Comparison of ENCODE assay signal across 8 cellular contexts in the genomic region with DNA sequence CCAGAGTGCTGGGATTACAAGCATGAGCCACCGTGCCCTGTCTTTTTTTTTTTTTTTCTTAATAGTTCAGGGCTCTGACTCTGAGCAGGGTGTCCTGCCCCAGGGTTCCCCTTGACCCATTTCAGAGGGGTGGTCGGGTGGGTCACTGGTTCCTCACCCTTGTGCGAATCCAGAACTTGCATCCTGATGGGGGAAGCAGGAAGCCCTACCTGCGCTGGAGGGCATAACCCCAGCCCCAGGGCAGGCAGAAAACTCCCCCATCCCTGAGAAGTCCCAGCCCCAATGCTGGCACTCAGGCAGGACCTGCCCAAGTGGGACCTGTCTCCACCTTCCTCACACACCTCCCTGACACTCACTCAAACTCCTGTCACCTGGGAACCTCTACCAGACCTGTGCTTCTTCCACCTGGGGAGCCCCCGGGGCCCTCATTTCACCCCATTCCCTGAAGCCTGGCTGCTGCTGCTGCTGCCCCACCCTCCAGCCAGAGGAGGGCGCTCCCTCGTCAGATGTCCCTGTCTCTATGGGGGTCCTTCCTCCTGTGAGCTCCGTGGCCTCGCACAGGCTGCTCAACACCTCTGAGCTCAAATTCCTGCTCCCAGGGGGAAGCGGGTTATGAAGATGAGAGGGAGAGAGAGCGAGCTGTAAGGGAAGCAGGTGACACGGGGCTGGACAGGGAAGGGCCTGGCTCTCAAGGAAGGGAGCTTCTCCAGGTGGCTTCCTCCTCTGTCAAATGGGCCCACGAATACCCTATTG. TPM values are rescaled to one million over a fixed set of nuclear protein-coding genes. Genes with fewer than 3 reads are reported as not detected.
DNase-seq lines count a peak whose midpoint lies in the region; ATAC-seq, FAIRE-seq and TF ChIP-seq lines count a peak whose summit lies in the region.

No MANE protein-coding gene starts in this region.

- no peak overlapping the region for H3K4me2 ChIP-seq in MM.1S (ENCODE audit: low read depth, low read length)

- H3K9me3 ChIP-seq in MM.1S (replicated peaks; ENCODE audit: insufficient read depth, low read length) (no peaks in the 10 kb centered on the region), sigmoid colon (no peaks in the 10 kb centered on the region)

- no peaks in the 10 kb centered on the region for H4K20me1 ChIP-seq in MM.1S (ENCODE audit: insufficient read depth, low read length)

- H3K36me3 ChIP-seq in MM.1S (replicated peaks; ENCODE audit: insufficient read depth, low read length) (no peaks in the 10 kb centered on the region), sigmoid colon (no peaks in the 10 kb centered on the region)

- DNase-seq in COLO668 (lab: John Stamatoyannopoulos, UW; ENCODE audit: unreplicated experiment) (peak; percentile 76), MM.1S (no peak), iPS DF 19.7 (ENCODE audit: low read depth, low spot score) (peak; percentile 57), sigmoid colon (peak; percentile 63), urothelium cell line (ENCODE audit: low spot score) (no peak), NCI-H1105 treated with DMSO at 0.1 percent for 48 hours (lab: John Stamatoyannopoulos, UW) (no peak)
- DNase-seq in activated naive CD4-positive, alpha-beta T cell treated with anti-CD3 and anti-CD28 coated beads, Interleukin-2, amount 50 U/mL, for 72 hours (ENCODE audit: low spot score in 2 of 2) = peak in 1 of 2 donors; percentile 48

- no peaks in the 10 kb centered on the region for H3K79me2 ChIP-seq in MM.1S (ENCODE audit: low read length)

- intact Hi-C loops in sigmoid colon (cut with DNase I) = loop anchor here (5.0 to 10.0 kb wide), 2 partner anchors 96 to 117 kb away; partner anchors contain the start of genes ERV3-1 and ZNF138

- H2AFZ ChIP-seq in MM.1S (ENCODE audit: low read length) = no peak overlapping the region

- H3K9ac ChIP-seq in MM.1S (ENCODE audit: low read length) = no peak overlapping the region

- no peak overlapping the region for H3K27ac Mint-ChIP-seq in activated naive CD4-positive, alpha-beta T cell treated with anti-CD3 and anti-CD28 coated beads, Interleukin-2, amount 50 U/mL, for 72 hours

- H3K27ac ChIP-seq in MM.1S (ENCODE audit: low read length) (no peak overlapping the region), sigmoid colon (no peak overlapping the region)

- peaks cover 12 to 25% of the 10 kb centered on the region in 2 donors for H3K36me3 Mint-ChIP-seq in activated naive CD4-positive, alpha-beta T cell treated with anti-CD3 and anti-CD28 coated beads, Interleukin-2, amount 50 U/mL, for 72 hours

- TF ChIP-seq EP300 in sigmoid colon (IDR thresholded peaks at IDR 0.05) = no peak

- peak; percentile 33 to 56 for ATAC-seq in activated naive CD4-positive, alpha-beta T cell treated with anti-CD3 and anti-CD28 coated beads, Interleukin-2, amount 50 U/mL, for 72 hours
- ATAC-seq in HG03520 (IDR thresholded peaks at IDR 0.05; ENCODE audit: unreplicated experiment) = no peak

- TF ChIP-seq CTCF in MM.1S (IDR thresholded peaks at IDR 0.05; ENCODE audit: low read length) = peak; percentile 10
- peak in 2 of 4 experiments; percentile 13 to 28 for TF ChIP-seq CTCF in sigmoid colon (IDR thresholded peaks at IDR 0.05)

- H3K9me3 Mint-ChIP-seq in activated naive CD4-positive, alpha-beta T cell treated with anti-CD3 and anti-CD28 coated beads, Interleukin-2, amount 50 U/mL, for 72 hours = peaks cover 0 to 4% of the 10 kb centered on the region in 2 donors

- no peak for TF ChIP-seq POLR2A in sigmoid colon (IDR thresholded peaks at IDR 0.05)

- H3K27me3 ChIP-seq in MM.1S (replicated peaks; ENCODE audit: insufficient read depth, low read length) (no peaks in the 10 kb centered on the region; the same call in 1 of the 2 replicates), sigmoid colon (no peaks in the 10 kb centered on the region)

- 13 to 18% methylated on average over 13 of the region's 13 CpGs for WGBS in sigmoid colon, 2 donors

- no peak for FAIRE-seq in urothelium cell line (lab: Jason Lieb, UNC)

- peaks cover 13% of the 10 kb centered on the region; the same call in 1 of the 2 replicates for H3F3A ChIP-seq in MM.1S (ENCODE audit: insufficient read depth, low read length)

- H3K9me2 ChIP-seq in MM.1S (replicated peaks; ENCODE audit: insufficient read depth, low read length) = no peaks in the 10 kb centered on the region

- peaks cover 22% of the 10 kb centered on the region for H3K4me1 ChIP-seq in MM.1S (ENCODE audit: low read length)
- H3K4me1 ChIP-seq in sigmoid colon = peaks cover 0 to 57% (median 42%) of the 10 kb centered on the region in 4 donors

- H3K4me3 ChIP-seq in MM.1S (ENCODE audit: low read length) = no peak overlapping the region
- peak overlapping the region in 3 of 4 donors; percentile 47 to 53 (median 51) for H3K4me3 ChIP-seq in sigmoid colon

RNA-seq across cellular contexts. Expression of gene ZNF273, which starts 15.1 kb away (rescaled TPM):
- total RNA-seq in activated naive CD4-positive, alpha-beta T cell treated with anti-CD3 and anti-CD28 coated beads, Interleukin-2, amount 50 U/mL, for 72 hours = 10 to 100 TPM; 12.4 to 13.4 TPM
- total RNA-seq in sigmoid colon = 10 to 100 TPM in 1 of 4 donors, 1 to 10 TPM in 3; 7.5 to 38.2 (median 9.6) TPM
- polyA plus RNA-seq in sigmoid colon = 1 to 10 TPM; 1.2 to 3.7 (median 1.4) TPM

Comparison
In these comparisons a context has a peak if more than half of its experiments do, and no peak if none do; other contexts are left out.
1. DNase-seq: peak in COLO668 (single experiment), iPS DF 19.7 (single experiment) and sigmoid colon (single experiment); none in MM.1S (single experiment), urothelium cell line (single experiment) and NCI-H1105 treated with DMSO at 0.1 percent for 48 hours (single experiment).